8 cellular contexts compared by ENCODE assay signal in genomic region chr13:94712287-94712811, GRCh38. TPM values are rescaled to one million over a fixed set of nuclear protein-coding genes. Genes with fewer than 3 reads are reported as not detected.
DNase-seq lines count a peak whose midpoint lies in the region; ATAC-seq and TF ChIP-seq lines count a peak whose summit lies in the region.

TSS of gene SOX21 (minus strand) at chr13:94712545. CDS start at chr13:94712049, 496 bp downstream.

- peaks cover 16% of the 10 kb centered on the region for H3K4me1 ChIP-seq in CD4-positive, alpha-beta memory T cell (ENCODE audit: insufficient read depth, low read length)
- H3K4me1 ChIP-seq in KMS-11 (ENCODE audit: low read depth, poor library complexity, severe bottlenecking) = no peaks in the 10 kb centered on the region

- peak within 1 kb of the TSS; percentile 69 for H3K9ac ChIP-seq in KMS-11

- H3K9me3 Mint-ChIP-seq in CD4-positive, alpha-beta memory T cell = peaks cover 0 to 22% (median 12%) of the 10 kb centered on the region in 8 donors
- H3K9me3 Mint-ChIP-seq in central memory CD8-positive, alpha-beta T cell = peaks cover 6% of the 10 kb centered on the region
- no peaks in the 10 kb centered on the region for H3K9me3 Mint-ChIP-seq in nephron progenitor cell

- H3K27me3 Mint-ChIP-seq in CD4-positive, alpha-beta memory T cell = peaks cover 63 to 64% of the 10 kb centered on the region in 2 donors
- H3K27me3 Mint-ChIP-seq in central memory CD8-positive, alpha-beta T cell = peaks cover 76% of the 10 kb centered on the region
- peaks cover 94% of the 10 kb centered on the region for H3K27me3 Mint-ChIP-seq in nephron progenitor cell (ENCODE audit: low read depth, poor library complexity)

- peaks cover 10 to 37% (median 24%) of the 10 kb centered on the region in 4 donors for H3K4me1 Mint-ChIP-seq in CD4-positive, alpha-beta memory T cell
- peaks cover 9% of the 10 kb centered on the region for H3K4me1 Mint-ChIP-seq in central memory CD8-positive, alpha-beta T cell
- peaks cover 25% of the 10 kb centered on the region for H3K4me1 Mint-ChIP-seq in nephron progenitor cell

- peak within 1 kb of the TSS; percentile 43 for H3K4me2 ChIP-seq in KMS-11

- TF ChIP-seq CTCF in KMS-11 (conservative IDR thresholded peaks at IDR 0.05; ENCODE audit: low read depth, low read length) = no peak
- no peak for TF ChIP-seq CTCF in nephron progenitor cell (IDR thresholded peaks at IDR 0.05)

- H3K4me3 Mint-ChIP-seq in CD4-positive, alpha-beta memory T cell = peak within 1 kb of the TSS; percentile 47 to 82 (median 70)
- H3K4me3 Mint-ChIP-seq in central memory CD8-positive, alpha-beta T cell = peak within 1 kb of the TSS; percentile 42
- peak within 1 kb of the TSS; percentile 77 for H3K4me3 Mint-ChIP-seq in nephron progenitor cell

- H3K27ac ChIP-seq in CD4-positive, alpha-beta memory T cell (ENCODE audit: low read depth, low read length) = no peak within 1 kb of the TSS
- H3K27ac ChIP-seq in KMS-11 = peak within 1 kb of the TSS; percentile 58

- no peaks in the 10 kb centered on the region for H3K36me3 ChIP-seq in CD4-positive, alpha-beta memory T cell (ENCODE audit: insufficient read depth, low read length)
- H3K36me3 ChIP-seq in KMS-11 (ENCODE audit: insufficient read depth) = no peaks in the 10 kb centered on the region

- H2AFZ ChIP-seq in KMS-11 (ENCODE audit: low read depth) = peak within 1 kb of the TSS; percentile 61

- no peak for ATAC-seq in central memory CD8-positive, alpha-beta T cell (replicated peaks; ENCODE audit: extremely low read depth, poor library complexity, severe bottlenecking)

- POLR2A ChIA-PET in CD4-positive, alpha-beta memory T cell (lab: Charles Lee; ENCODE audit: partially characterized antibody) = no interaction called here

- H3K27ac Mint-ChIP-seq in CD4-positive, alpha-beta memory T cell = peak within 1 kb of the TSS in 1 of 7 donors; percentile 35
- no peak within 1 kb of the TSS for H3K27ac Mint-ChIP-seq in central memory CD8-positive, alpha-beta T cell (ENCODE audit: low read depth)
- no peak within 1 kb of the TSS for H3K27ac Mint-ChIP-seq in nephron progenitor cell

- H3K36me3 Mint-ChIP-seq in CD4-positive, alpha-beta memory T cell = no peaks in the 10 kb centered on the region
- peaks cover 3% of the 10 kb centered on the region for H3K36me3 Mint-ChIP-seq in central memory CD8-positive, alpha-beta T cell (ENCODE audit: insufficient read depth)
- H3K36me3 Mint-ChIP-seq in nephron progenitor cell (ENCODE audit: low read depth) = no peaks in the 10 kb centered on the region

- no peaks in the 10 kb centered on the region for H3K79me2 ChIP-seq in KMS-11 (ENCODE audit: insufficient read depth, low read depth)

- CTCF ChIA-PET in CD4-positive, alpha-beta memory T cell (lab: Charles Lee; ENCODE audit: partially characterized antibody) = no interaction called here

- H4K20me1 ChIP-seq in KMS-11 (ENCODE audit: insufficient read depth) = no peaks in the 10 kb centered on the region

- no peaks in the 10 kb centered on the region for H3K9me3 ChIP-seq in CD4-positive, alpha-beta memory T cell (ENCODE audit: control insufficient read depth in 1 of 2, low read length in 2 of 2)

- H3K4me3 ChIP-seq in CD4-positive, alpha-beta memory T cell (ENCODE audit: low read length in 2 of 2) = no peak within 1 kb of the TSS
- H3K4me3 ChIP-seq in KMS-11 (IDR thresholded peaks at IDR 0.05; ENCODE audit: insufficient read depth, low read depth, low read length) = no peak within 1 kb of the TSS

- peaks cover 37% of the 10 kb centered on the region for H3K27me3 ChIP-seq in CD4-positive, alpha-beta memory T cell (ENCODE audit: insufficient read depth, low read length)
- H3K27me3 ChIP-seq in KMS-11 (ENCODE audit: insufficient read depth, low read depth) = no peaks in the 10 kb centered on the region

- no peak for DNase-seq in CD4-positive, alpha-beta memory T cell
- DNase-seq in central memory CD8-positive, alpha-beta T cell (ENCODE audit: low spot score in 2 of 2) = no peak
- DNase-seq in nephron progenitor cell (peak; percentile 36), T1000 (lab: John Stamatoyannopoulos, UW) (no peak), NCI-H1436 (lab: John Stamatoyannopoulos, UW) (no peak), LoVo (ENCODE audit: low spot score) (no peak), NCI-H1105 treated with DMSO at 0.1 percent for 48 hours (lab: John Stamatoyannopoulos, UW) (no peak)

- intact Hi-C loops in CD4-positive, alpha-beta memory T cell (cut with micrococcal nuclease) = no loop called here

RNA-seq across cellular contexts. Expression of gene SOX21, which starts in this region (rescaled TPM):
- total RNA-seq in CD4-positive, alpha-beta memory T cell = not detected
- polyA plus RNA-seq in CD4-positive, alpha-beta memory T cell = not detected
